In genomic region chr4:85725727-85726170, GRCh38 we compare ENCODE assay signal across 9 cellular contexts.
DNase-seq lines count a peak whose midpoint lies in the region; ATAC-seq and TF ChIP-seq lines count a peak whose summit lies in the region.
"Had no signal": no experiment of that assay in that cellular context is flagged by ENCODE, and none has a peak within 500 bp of the region (broad histone marks: within the 10 kb centered on the region; RNA-seq: fewer than 3 reads in every experiment).

No MANE protein-coding gene starts in this region.

- H3K36me3 Mint-ChIP-seq in IgD-negative memory B cell, result peaks cover 12% of the 10 kb centered on the region
- no peaks in the 10 kb centered on the region for H3K36me3 Mint-ChIP-seq in activated CD4-positive, alpha-beta T cell treated with anti-CD3 and anti-CD28 coated beads, Interleukin-2, amount 10 ng/mL, durations not matched to agents 24 days and 14 days (ENCODE audit: low read depth)
- no peaks in the 10 kb centered on the region for H3K36me3 Mint-ChIP-seq in activated naive CD4-positive, alpha-beta T cell treated with anti-CD3 and anti-CD28 coated beads, Interleukin-2, amount 10 ng/mL, durations not matched to agents 7 days and 5 days

- DNase-seq in CD1c-positive myeloid dendritic cell (ENCODE audit: extremely low spot score), result peak; percentile 87
- peak; percentile 21 for DNase-seq in dermis blood vessel endothelial cell
- no peak for DNase-seq in sigmoid colon
- no peak for DNase-seq in activated CD4-positive, alpha-beta T cell treated with anti-CD3 and anti-CD28 coated beads, Interleukin-2, amount 10 ng/mL, durations not matched to agents 24 days and 14 days
- no peak for DNase-seq in HAP-1 (ENCODE audit: low spot score in 2 of 2)
- no peak for DNase-seq in activated naive CD4-positive, alpha-beta T cell treated with anti-CD3 and anti-CD28 coated beads, Interleukin-2, amount 10 ng/mL, durations not matched to agents 7 days and 5 days
- DNase-seq: DND-41 had no signal

- in situ Hi-C loops in HAP-1 (cut with MboI; ENCODE audit: low sequenced_read_pairs), result no loop called here

- H3K27me3 ChIP-seq in sigmoid colon (no peaks in the 10 kb centered on the region), HAP-1 (ENCODE audit: low read depth) (no peaks in the 10 kb centered on the region)

- H3K4me1 ChIP-seq in sigmoid colon, result peaks cover 0 to 16% (median 15%) of the 10 kb centered on the region in 4 donors
- 0 out of 2 replicates have a peak, but pooled peaks cover 4% of the 10 kb centered on the region for H3K4me1 ChIP-seq in HAP-1

- no peaks in the 10 kb centered on the region for H3K9me3 Mint-ChIP-seq in IgD-negative memory B cell
- H3K9me3 Mint-ChIP-seq in activated CD4-positive, alpha-beta T cell treated with anti-CD3 and anti-CD28 coated beads, Interleukin-2, amount 10 ng/mL, durations not matched to agents 24 days and 14 days, result no peaks in the 10 kb centered on the region
- H3K9me3 Mint-ChIP-seq in activated naive CD4-positive, alpha-beta T cell treated with anti-CD3 and anti-CD28 coated beads, Interleukin-2, amount 10 ng/mL, durations not matched to agents 7 days and 5 days, result no peaks in the 10 kb centered on the region

- ATAC-seq in GM21515 (IDR thresholded peaks at IDR 0.05; ENCODE audit: unreplicated experiment), result peak; percentile 84

- 64 to 70% methylated on average over 2 of the region's 2 CpGs for WGBS in sigmoid colon, 2 donors

- H3K36me3 ChIP-seq in sigmoid colon (no peaks in the 10 kb centered on the region), HAP-1 (replicated peaks) (no peaks in the 10 kb centered on the region)

- H3K27ac ChIP-seq in sigmoid colon, result peak overlapping the region; percentile 29 to 68 (median 46)

- H3K4me1 Mint-ChIP-seq in IgD-negative memory B cell, result peaks cover 19 to 41% (median 38%) of the 10 kb centered on the region in 3 donors
- H3K4me1 Mint-ChIP-seq in activated CD4-positive, alpha-beta T cell treated with anti-CD3 and anti-CD28 coated beads, Interleukin-2, amount 10 ng/mL, durations not matched to agents 24 days and 14 days, result no peaks in the 10 kb centered on the region
- H3K4me1 Mint-ChIP-seq in activated naive CD4-positive, alpha-beta T cell treated with anti-CD3 and anti-CD28 coated beads, Interleukin-2, amount 10 ng/mL, durations not matched to agents 7 days and 5 days, result no peaks in the 10 kb centered on the region

- peak overlapping the region; percentile 76 to 95 (median 80) for H3K27ac Mint-ChIP-seq in IgD-negative memory B cell
- no peak overlapping the region for H3K27ac Mint-ChIP-seq in activated CD4-positive, alpha-beta T cell treated with anti-CD3 and anti-CD28 coated beads, Interleukin-2, amount 10 ng/mL, durations not matched to agents 24 days and 14 days
- no peak overlapping the region for H3K27ac Mint-ChIP-seq in activated naive CD4-positive, alpha-beta T cell treated with anti-CD3 and anti-CD28 coated beads, Interleukin-2, amount 10 ng/mL, durations not matched to agents 7 days and 5 days

- TF ChIP-seq EP300 in sigmoid colon (IDR thresholded peaks at IDR 0.05), result no peak

- intact Hi-C loops in sigmoid colon (cut with DNase I), result no loop called here
- intact Hi-C loops in activated CD4-positive, alpha-beta T cell treated with anti-CD3 and anti-CD28 coated beads, Interleukin-2, amount 10 ng/mL, durations not matched to agents 24 days and 14 days (cut with micrococcal nuclease), result no loop called here

- H3K4me3 Mint-ChIP-seq in IgD-negative memory B cell, result peak overlapping the region in 3 of 4 donors; percentile 48 to 83 (median 73)
- no peak overlapping the region for H3K4me3 Mint-ChIP-seq in activated CD4-positive, alpha-beta T cell treated with anti-CD3 and anti-CD28 coated beads, Interleukin-2, amount 10 ng/mL, durations not matched to agents 24 days and 14 days
- no peak overlapping the region for H3K4me3 Mint-ChIP-seq in activated naive CD4-positive, alpha-beta T cell treated with anti-CD3 and anti-CD28 coated beads, Interleukin-2, amount 10 ng/mL, durations not matched to agents 7 days and 5 days

- no peaks in the 10 kb centered on the region for H3K27me3 Mint-ChIP-seq in IgD-negative memory B cell
- no peaks in the 10 kb centered on the region for H3K27me3 Mint-ChIP-seq in activated CD4-positive, alpha-beta T cell treated with anti-CD3 and anti-CD28 coated beads, Interleukin-2, amount 10 ng/mL, durations not matched to agents 24 days and 14 days
- no peaks in the 10 kb centered on the region for H3K27me3 Mint-ChIP-seq in activated naive CD4-positive, alpha-beta T cell treated with anti-CD3 and anti-CD28 coated beads, Interleukin-2, amount 10 ng/mL, durations not matched to agents 7 days and 5 days

- no peaks in the 10 kb centered on the region for H3K9me3 ChIP-seq in sigmoid colon
- H3K9me3 ChIP-seq in HAP-1, result no peaks in the 10 kb centered on the region

- CTCF ChIA-PET in activated naive CD4-positive, alpha-beta T cell treated with anti-CD3 and anti-CD28 coated beads, Interleukin-2, amount 10 ng/mL, durations not matched to agents 7 days and 5 days (lab: Charles Lee), result no interaction called here

- TF ChIP-seq POLR2A in sigmoid colon (IDR thresholded peaks at IDR 0.05), result no peak

- H3K4me3 ChIP-seq in sigmoid colon (no peak overlapping the region), HAP-1 (no peak overlapping the region)

- no peak for TF ChIP-seq CTCF in sigmoid colon (IDR thresholded peaks at IDR 0.05)

Comparison
In these comparisons a context has a peak if more than half of its experiments do, and no peak if none do; other contexts are left out.
1. DNase-seq: peak in CD1c-positive myeloid dendritic cell (single experiment) and dermis blood vessel endothelial cell (single experiment); none in sigmoid colon (single experiment), activated CD4-positive, alpha-beta T cell treated with anti-CD3 and anti-CD28 coated beads, Interleukin-2, amount 10 ng/mL, durations not matched to agents 24 days and 14 days (single experiment), HAP-1 (0 of 2) and activated naive CD4-positive, alpha-beta T cell treated with anti-CD3 and anti-CD28 coated beads, Interleukin-2, amount 10 ng/mL, durations not matched to agents 7 days and 5 days (single experiment).
2. H3K27ac Mint-ChIP-seq: peak in IgD-negative memory B cell (3 of 3); none in activated CD4-positive, alpha-beta T cell treated with anti-CD3 and anti-CD28 coated beads, Interleukin-2, amount 10 ng/mL, durations not matched to agents 24 days and 14 days (single experiment) and activated naive CD4-positive, alpha-beta T cell treated with anti-CD3 and anti-CD28 coated beads, Interleukin-2, amount 10 ng/mL, durations not matched to agents 7 days and 5 days (single experiment).
3. H3K4me3 Mint-ChIP-seq: peak in IgD-negative memory B cell (3 of 4); none in activated CD4-positive, alpha-beta T cell treated with anti-CD3 and anti-CD28 coated beads, Interleukin-2, amount 10 ng/mL, durations not matched to agents 24 days and 14 days (single experiment) and activated naive CD4-positive, alpha-beta T cell treated with anti-CD3 and anti-CD28 coated beads, Interleukin-2, amount 10 ng/mL, durations not matched to agents 7 days and 5 days (single experiment).